28 cellular contexts compared by ENCODE assay signal in genomic region chr9:116243708-116244107, GRCh38.
"Had no signal": no experiment of that assay in that cellular context is flagged by ENCODE, and none has a peak within 500 bp of the region (broad histone marks: within the 10 kb centered on the region; RNA-seq: fewer than 3 reads in every experiment).

No MANE protein-coding gene starts in this region.

- H3K27me3 ChIP-seq: neural progenitor cell, neutrophil, pancreas, spleen, tibial nerve, vagina had no signal

- H3K27ac Mint-ChIP-seq: immature natural killer cell; mesothelial cell of epicardium; naive B cell; natural killer cell; nephron progenitor cell; neural progenitor cell; stimulated activated effector memory CD8-positive, alpha-beta T cell treated with anti-CD3 and anti-CD28 coated beads, Interleukin-12 subunit alpha, Interleukin-12 subunit beta, amount 100 ng/mL, for 72 hours; stimulated activated naive CD8-positive, alpha-beta T cell treated with anti-CD3 and anti-CD28 coated beads, Interleukin-15, Interleukin-2, amounts not matched to agents 100 ng/mL and 50 ng/mL, for 24 hours; type B pancreatic cell had no signal

- ATAC-seq: natural killer cell; pancreas; right cardiac atrium; sciatic nerve; stimulated activated effector memory CD8-positive, alpha-beta T cell treated with anti-CD3 and anti-CD28 coated beads, Interleukin-12 subunit alpha, Interleukin-12 subunit beta, amount 100 ng/mL, for 72 hours had no signal

- H3K27ac ChIP-seq: left ventricle myocardium inferior, neural progenitor cell, neutrophil, pancreas, prostate gland, skin epidermis, spleen, tibial nerve, vagina had no signal

- DNase-seq: hypothalamus; immature natural killer cell; kidney; left ventricle myocardium inferior; mesendoderm; naive B cell; natural killer cell; nephron progenitor cell; occipital lobe; pancreas; posterior cingulate gyrus; retina; right cardiac atrium; spleen; stimulated activated CD4-positive, alpha-beta T cell treated with anti-CD3 and anti-CD28 coated beads, Interleukin-4, amount 100 ng/mL, for 24 hours; stimulated activated naive CD4-positive, alpha-beta T cell had no signal

- H3K4me1 Mint-ChIP-seq: immature natural killer cell; naive B cell; natural killer cell; nephron progenitor cell; neural progenitor cell; stimulated activated effector memory CD8-positive, alpha-beta T cell treated with anti-CD3 and anti-CD28 coated beads, Interleukin-12 subunit alpha, Interleukin-12 subunit beta, amount 100 ng/mL, for 72 hours had no signal

- H3K4me3 Mint-ChIP-seq: immature natural killer cell; mesothelial cell of epicardium; naive B cell; natural killer cell; nephron progenitor cell; neural progenitor cell; stimulated activated effector memory CD8-positive, alpha-beta T cell treated with anti-CD3 and anti-CD28 coated beads, Interleukin-12 subunit alpha, Interleukin-12 subunit beta, amount 100 ng/mL, for 72 hours; stimulated activated naive CD8-positive, alpha-beta T cell treated with anti-CD3 and anti-CD28 coated beads, Interleukin-15, Interleukin-2, amounts not matched to agents 100 ng/mL and 50 ng/mL, for 24 hours; type B pancreatic cell had no signal

- H3K9me3 Mint-ChIP-seq: nephron progenitor cell, neural progenitor cell, type B pancreatic cell had no signal

- H3K4me1 ChIP-seq: left ventricle myocardium inferior, neural progenitor cell, pancreas, prostate gland, spleen, tibial nerve, vagina had no signal

- H3K27me3 Mint-ChIP-seq: stimulated activated naive CD8-positive, alpha-beta T cell treated with anti-CD3 and anti-CD28 coated beads, Interleukin-15, Interleukin-2, amounts not matched to agents 100 ng/mL and 50 ng/mL, for 24 hours had no signal

- FAIRE-seq: islet of Langerhans, kidney, pancreas had no signal

- H3K36me3 Mint-ChIP-seq: immature natural killer cell; mesothelial cell of epicardium; naive B cell; stimulated activated effector memory CD8-positive, alpha-beta T cell treated with anti-CD3 and anti-CD28 coated beads, Interleukin-12 subunit alpha, Interleukin-12 subunit beta, amount 100 ng/mL, for 72 hours; type B pancreatic cell had no signal
